ENCODE assay signal across 31 cellular contexts in genomic region chr20:3309226-3309625, GRCh38.
"Had no signal": no experiment of that assay in that cellular context is flagged by ENCODE, and none has a peak within 500 bp of the region (broad histone marks: within the 10 kb centered on the region; RNA-seq: fewer than 3 reads in every experiment).

No MANE protein-coding gene starts in this region.

- H3K4me3 ChIP-seq: colonic mucosa, heart right ventricle, lung, ovary, psoas muscle, sigmoid colon, skin epidermis, spleen, thoracic aorta, tibial nerve, upper lobe of left lung had no signal

- H3K36me3 Mint-ChIP-seq: natural killer cell had no signal

- H3K36me3 ChIP-seq: colonic mucosa, ovary had no signal

- FAIRE-seq: urothelium cell line had no signal

- H3K27me3 ChIP-seq: colonic mucosa, heart right ventricle, ovary, sigmoid colon, spleen, tibial nerve, upper lobe of left lung had no signal

- H3K4me1 ChIP-seq: colonic mucosa had no signal

- H3K4me3 Mint-ChIP-seq: dendritic cell treated with granulocyte-macrophage colony-stimulating factor and Interleukin-4, amounts not matched to agents 40 ng/mL and 50 ng/mL, for 4 days; endodermal cell; memory B cell; natural killer cell; stimulated activated memory B cell treated with anti-CD40 and anti-IgM and Interleukin-4, amounts not matched to agents 10 μg/mL and 1 μg/mL and 100 μg/mL, for 72 hours had no signal

- H3K27ac ChIP-seq: colonic mucosa, epithelial cell of prostate, heart right ventricle, ovary, psoas muscle, sigmoid colon, skin epidermis, spleen, thoracic aorta, upper lobe of left lung had no signal

- H3K27ac Mint-ChIP-seq: dendritic cell treated with granulocyte-macrophage colony-stimulating factor and Interleukin-4, amounts not matched to agents 40 ng/mL and 50 ng/mL, for 4 days; endodermal cell; memory B cell; natural killer cell; stimulated activated memory B cell treated with anti-CD40 and anti-IgM and Interleukin-4, amounts not matched to agents 10 μg/mL and 1 μg/mL and 100 μg/mL, for 72 hours had no signal

- H3K9me3 ChIP-seq: colonic mucosa, heart right ventricle, ovary, psoas muscle, sigmoid colon, spleen, thoracic aorta, tibial nerve, upper lobe of left lung had no signal

- H3K4me1 Mint-ChIP-seq: endodermal cell; memory B cell; natural killer cell; stimulated activated memory B cell treated with anti-CD40 and anti-IgM and Interleukin-4, amounts not matched to agents 10 μg/mL and 1 μg/mL and 100 μg/mL, for 72 hours had no signal

- ATAC-seq: esophagus mucosa; heart right ventricle; left lobe of liver; natural killer cell; psoas muscle; right cardiac atrium; stimulated activated memory B cell treated with anti-CD40 and anti-IgM and Interleukin-4, amounts not matched to agents 10 μg/mL and 1 μg/mL and 100 μg/mL, for 72 hours; stimulated activated naive CD8-positive, alpha-beta T cell treated with anti-CD3 and anti-CD28 coated beads, Interleukin-15, Interleukin-2, amounts not matched to agents 100 U/mL and 50 U/mL, for 24 hours had no signal

- DNase-seq: colonic mucosa; effector CD8-positive, alpha-beta T cell; endodermal cell; foreskin fibroblast; glutamatergic neuron; heart right ventricle; hippocampal formation; islet precursor cell; natural killer cell; occipital lobe; ovary; posterior cingulate gyrus; psoas muscle; right cardiac atrium; sigmoid colon; spleen; stimulated activated CD4-positive, alpha-beta T cell treated with anti-CD3 and anti-CD28 coated beads, Interleukin-4, amount 100 ng/mL, for 4 hours; stimulated activated naive CD8-positive, alpha-beta T cell treated with anti-CD3 and anti-CD28 coated beads, Interleukin-15, Interleukin-2, amounts not matched to agents 100 U/mL and 50 U/mL, for 24 hours; substantia nigra; upper lobe of left lung had no signal

- H3K9me3 Mint-ChIP-seq: dendritic cell treated with granulocyte-macrophage colony-stimulating factor and Interleukin-4, amounts not matched to agents 40 ng/mL and 50 ng/mL, for 4 days; endodermal cell; memory B cell; natural killer cell; stimulated activated memory B cell treated with anti-CD40 and anti-IgM and Interleukin-4, amounts not matched to agents 10 μg/mL and 1 μg/mL and 100 μg/mL, for 72 hours had no signal

- H3K27me3 Mint-ChIP-seq: dendritic cell treated with granulocyte-macrophage colony-stimulating factor and Interleukin-4, amounts not matched to agents 40 ng/mL and 50 ng/mL, for 4 days; stimulated activated memory B cell treated with anti-CD40 and anti-IgM and Interleukin-4, amounts not matched to agents 10 μg/mL and 1 μg/mL and 100 μg/mL, for 72 hours had no signal
